1 cellular context compared by ENCODE assay signal in the genomic region with DNA sequence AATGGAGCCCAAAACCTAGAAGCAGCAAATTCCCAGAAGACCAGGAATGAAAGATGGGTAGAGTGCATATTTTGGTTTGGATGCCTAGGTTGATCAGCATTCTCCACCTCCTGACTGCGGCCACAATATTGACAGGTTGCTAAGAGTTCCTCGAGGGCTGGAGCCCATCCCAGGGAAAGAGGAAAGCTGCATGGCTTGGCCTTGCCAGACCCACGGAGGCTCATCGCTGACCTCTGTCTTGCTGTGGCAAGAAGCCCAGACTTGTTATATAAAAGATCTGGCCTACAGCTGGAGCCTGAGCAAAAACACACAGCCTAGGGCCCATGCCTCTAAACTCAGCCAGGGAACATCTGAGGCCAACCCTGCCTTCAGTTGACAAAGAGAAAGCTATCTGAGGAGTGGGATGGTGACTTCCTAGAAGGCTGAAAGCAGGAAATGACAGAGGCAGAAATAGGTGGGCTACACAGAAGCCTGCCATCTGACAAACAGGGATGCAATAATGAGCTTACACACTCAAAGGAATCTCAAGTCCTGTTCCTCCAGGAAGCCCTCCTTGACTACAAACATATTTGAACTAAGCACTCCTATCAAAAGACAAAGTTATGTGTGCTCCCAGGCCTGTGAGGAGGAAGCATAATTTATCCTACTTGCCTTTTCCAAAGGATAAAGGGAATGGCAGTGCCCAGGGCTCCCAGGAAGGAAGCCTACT.
TF ChIP-seq lines count a peak whose summit lies in the region.

No MANE protein-coding gene starts in this region.

TF ChIP-seq in GM23338, 12 proteins besides CTCF, POLR2A, EP300 and RAD21 (continued from another document):
- no peak for TF ChIP-seq ZNF462 (CRISPR knock-in tag; IDR thresholded peaks at IDR 0.05)
- TF ChIP-seq ETS1 (IDR thresholded peaks at IDR 0.05) = no peak
- no peak for TF ChIP-seq NANOG (IDR thresholded peaks at IDR 0.05; ENCODE audit: borderline replicate concordance)
- TF ChIP-seq CREB1 (CRISPR knock-in tag; IDR thresholded peaks at IDR 0.05; ENCODE audit: low read depth) = no peak
- TF ChIP-seq ZNF331 (CRISPR knock-in tag; IDR thresholded peaks at IDR 0.05; ENCODE audit: low read depth) = no peak
- TF ChIP-seq, protein P1, sequence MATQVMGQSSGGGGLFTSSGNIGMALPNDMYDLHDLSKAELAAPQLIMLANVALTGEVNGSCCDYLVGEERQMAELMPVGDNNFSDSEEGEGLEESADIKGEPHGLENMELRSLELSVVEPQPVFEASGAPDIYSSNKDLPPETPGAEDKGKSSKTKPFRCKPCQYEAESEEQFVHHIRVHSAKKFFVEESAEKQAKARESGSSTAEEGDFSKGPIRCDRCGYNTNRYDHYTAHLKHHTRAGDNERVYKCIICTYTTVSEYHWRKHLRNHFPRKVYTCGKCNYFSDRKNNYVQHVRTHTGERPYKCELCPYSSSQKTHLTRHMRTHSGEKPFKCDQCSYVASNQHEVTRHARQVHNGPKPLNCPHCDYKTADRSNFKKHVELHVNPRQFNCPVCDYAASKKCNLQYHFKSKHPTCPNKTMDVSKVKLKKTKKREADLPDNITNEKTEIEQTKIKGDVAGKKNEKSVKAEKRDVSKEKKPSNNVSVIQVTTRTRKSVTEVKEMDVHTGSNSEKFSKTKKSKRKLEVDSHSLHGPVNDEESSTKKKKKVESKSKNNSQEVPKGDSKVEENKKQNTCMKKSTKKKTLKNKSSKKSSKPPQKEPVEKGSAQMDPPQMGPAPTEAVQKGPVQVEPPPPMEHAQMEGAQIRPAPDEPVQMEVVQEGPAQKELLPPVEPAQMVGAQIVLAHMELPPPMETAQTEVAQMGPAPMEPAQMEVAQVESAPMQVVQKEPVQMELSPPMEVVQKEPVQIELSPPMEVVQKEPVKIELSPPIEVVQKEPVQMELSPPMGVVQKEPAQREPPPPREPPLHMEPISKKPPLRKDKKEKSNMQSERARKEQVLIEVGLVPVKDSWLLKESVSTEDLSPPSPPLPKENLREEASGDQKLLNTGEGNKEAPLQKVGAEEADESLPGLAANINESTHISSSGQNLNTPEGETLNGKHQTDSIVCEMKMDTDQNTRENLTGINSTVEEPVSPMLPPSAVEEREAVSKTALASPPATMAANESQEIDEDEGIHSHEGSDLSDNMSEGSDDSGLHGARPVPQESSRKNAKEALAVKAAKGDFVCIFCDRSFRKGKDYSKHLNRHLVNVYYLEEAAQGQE (IDR thresholded peaks at IDR 0.05; ENCODE audit: unreplicated experiment) = no peak
- TF ChIP-seq EZH2 (IDR thresholded peaks at IDR 0.05; ENCODE audit: low read depth, unreplicated experiment) = no peak
- no peak for TF ChIP-seq STAT1 (IDR thresholded peaks at IDR 0.05; ENCODE audit: unreplicated experiment)
- no peak for TF ChIP-seq POLR2AphosphoS5 (IDR thresholded peaks at IDR 0.05; ENCODE audit: low read depth)
- TF ChIP-seq JUNB (IDR thresholded peaks at IDR 0.05; ENCODE audit: unreplicated experiment) = no peak
- TF ChIP-seq EZH2phosphoT487 (IDR thresholded peaks at IDR 0.05; ENCODE audit: unreplicated experiment) = no peak
